Comparison of ENCODE assay signal across 9 cellular contexts in the genomic region with DNA sequence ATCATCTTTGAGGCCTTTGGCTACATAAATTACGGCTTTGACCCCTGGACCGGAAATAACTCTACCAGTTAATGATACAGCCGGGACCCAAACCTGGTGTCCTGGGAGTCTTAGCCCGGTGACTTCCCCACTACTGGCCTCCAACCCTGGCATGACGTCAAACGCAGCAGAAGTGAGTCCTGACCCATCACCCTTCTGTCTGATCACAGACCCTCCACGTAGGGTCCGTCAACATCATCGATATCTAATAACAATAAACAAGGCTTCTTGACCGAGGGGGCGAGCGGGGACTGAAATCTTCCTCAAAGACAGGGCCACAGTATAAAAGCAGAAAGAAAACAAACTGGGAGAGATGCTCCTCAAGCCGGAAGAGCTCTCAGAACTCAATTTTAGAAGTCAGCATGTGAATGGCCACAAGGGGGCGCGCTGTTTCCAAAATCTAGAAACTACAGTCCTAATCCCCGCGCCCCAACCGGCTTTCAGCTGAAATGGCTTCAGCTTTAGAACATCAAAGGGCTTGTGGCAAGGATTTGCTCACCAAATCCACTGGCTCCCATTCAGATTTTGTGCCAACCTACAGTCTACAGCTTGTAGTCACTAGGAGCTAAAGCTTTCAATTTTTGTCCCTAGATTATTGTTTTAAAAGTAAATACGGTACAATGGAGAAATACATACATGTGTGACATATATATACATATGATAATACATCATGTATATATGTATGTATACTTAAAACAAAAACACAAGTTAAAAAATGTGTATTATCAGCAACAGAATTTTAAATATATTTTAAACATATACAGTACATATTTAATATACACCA. TPM values are rescaled to one million over a fixed set of nuclear protein-coding genes. Genes with fewer than 3 reads are reported as not detected.
DNase-seq lines count a peak whose midpoint lies in the region; ATAC-seq and TF ChIP-seq lines count a peak whose summit lies in the region.
"Had no signal": no experiment of that assay in that cellular context is flagged by ENCODE, and none has a peak within 500 bp of the region (broad histone marks: within the 10 kb centered on the region; RNA-seq: fewer than 3 reads in every experiment).

No MANE protein-coding gene starts in this region.

- no peak overlapping the region for H3K4me3 ChIP-seq in left ventricle myocardium inferior
- H3K4me3 ChIP-seq: skin epidermis had no signal

- intact Hi-C loops in left ventricle myocardium inferior (cut with micrococcal nuclease) = no loop called here

- H3K9me3 ChIP-seq in left ventricle myocardium inferior (replicated peaks) = no peaks in the 10 kb centered on the region

- no peaks in the 10 kb centered on the region for H3K36me3 ChIP-seq in left ventricle myocardium inferior

- H3K4me1 ChIP-seq in left ventricle myocardium inferior = peaks cover 3% of the 10 kb centered on the region

- ATAC-seq in HG02763 (IDR thresholded peaks at IDR 0.05; ENCODE audit: unreplicated experiment) = peak; percentile 22
- ATAC-seq in HG02970 (IDR thresholded peaks at IDR 0.05; ENCODE audit: low FRiP score, unreplicated experiment) = no peak

- DNase-seq in GDM1 (lab: John Stamatoyannopoulos, UW) = peak; percentile 77
- DNase-seq in NCI-H187 (lab: John Stamatoyannopoulos, UW) = peak; percentile 67 to 90
- peak; percentile 82 to 95 (median 91) for DNase-seq in T-helper 1 cell
- DNase-seq in amniotic epithelial cell (ENCODE audit: low read depth) = peak; percentile 80
- peak; percentile 92 for DNase-seq in left ventricle myocardium inferior
- DNase-seq in retina = peak; percentile 92

- peak; percentile 93 for TF ChIP-seq CTCF in left ventricle myocardium inferior (IDR thresholded peaks at IDR 0.05; ENCODE audit: borderline replicate concordance)

- H3K27me3 ChIP-seq in left ventricle myocardium inferior (ENCODE audit: low read depth) = no peaks in the 10 kb centered on the region

- no peak overlapping the region for H3K27ac ChIP-seq in left ventricle myocardium inferior (replicated peaks)
- H3K27ac ChIP-seq: skin epidermis had no signal

RNA-seq across cellular contexts. Expression of gene ENPP6, which starts 46.4 kb away (rescaled TPM):
- total RNA-seq in left ventricle myocardium inferior = not detected
